In genomic region chr9:85249313-85249621, GRCh38 we compare ENCODE assay signal across 2 cellular contexts.
TF ChIP-seq lines count a peak whose summit lies in the region.

No MANE protein-coding gene starts in this region.

TF ChIP-seq in SK-N-SH, 30 proteins besides CTCF, POLR2A, EP300 and RAD21 (continued from another document):
- TF ChIP-seq NFIC (IDR thresholded peaks at IDR 0.05; ENCODE audit: borderline replicate concordance) (no peak), SIN3A (IDR thresholded peaks at IDR 0.05; ENCODE audit: borderline replicate concordance, low read depth, low read length) (no peak), FOXM1 (IDR thresholded peaks at IDR 0.05; ENCODE audit: low read depth) (no peak), SMC3 (IDR thresholded peaks at IDR 0.05; ENCODE audit: low read depth, low read length) (no peak), YY1 (IDR thresholded peaks at IDR 0.05; ENCODE audit: low read depth) (no peak), IRF3 (IDR thresholded peaks at IDR 0.05; ENCODE audit: low read depth, low read length) (no peak), TAF1 (IDR thresholded peaks at IDR 0.05; ENCODE audit: borderline replicate concordance, low read depth, low read length) (no peak), FOXJ3 (CRISPR knock-in tag; IDR thresholded peaks at IDR 0.05) (no peak), TCF12 (IDR thresholded peaks at IDR 0.05) (no peak), JUND (IDR thresholded peaks at IDR 0.05) (no peak)
- TF ChIP-seq, protein P1, sequence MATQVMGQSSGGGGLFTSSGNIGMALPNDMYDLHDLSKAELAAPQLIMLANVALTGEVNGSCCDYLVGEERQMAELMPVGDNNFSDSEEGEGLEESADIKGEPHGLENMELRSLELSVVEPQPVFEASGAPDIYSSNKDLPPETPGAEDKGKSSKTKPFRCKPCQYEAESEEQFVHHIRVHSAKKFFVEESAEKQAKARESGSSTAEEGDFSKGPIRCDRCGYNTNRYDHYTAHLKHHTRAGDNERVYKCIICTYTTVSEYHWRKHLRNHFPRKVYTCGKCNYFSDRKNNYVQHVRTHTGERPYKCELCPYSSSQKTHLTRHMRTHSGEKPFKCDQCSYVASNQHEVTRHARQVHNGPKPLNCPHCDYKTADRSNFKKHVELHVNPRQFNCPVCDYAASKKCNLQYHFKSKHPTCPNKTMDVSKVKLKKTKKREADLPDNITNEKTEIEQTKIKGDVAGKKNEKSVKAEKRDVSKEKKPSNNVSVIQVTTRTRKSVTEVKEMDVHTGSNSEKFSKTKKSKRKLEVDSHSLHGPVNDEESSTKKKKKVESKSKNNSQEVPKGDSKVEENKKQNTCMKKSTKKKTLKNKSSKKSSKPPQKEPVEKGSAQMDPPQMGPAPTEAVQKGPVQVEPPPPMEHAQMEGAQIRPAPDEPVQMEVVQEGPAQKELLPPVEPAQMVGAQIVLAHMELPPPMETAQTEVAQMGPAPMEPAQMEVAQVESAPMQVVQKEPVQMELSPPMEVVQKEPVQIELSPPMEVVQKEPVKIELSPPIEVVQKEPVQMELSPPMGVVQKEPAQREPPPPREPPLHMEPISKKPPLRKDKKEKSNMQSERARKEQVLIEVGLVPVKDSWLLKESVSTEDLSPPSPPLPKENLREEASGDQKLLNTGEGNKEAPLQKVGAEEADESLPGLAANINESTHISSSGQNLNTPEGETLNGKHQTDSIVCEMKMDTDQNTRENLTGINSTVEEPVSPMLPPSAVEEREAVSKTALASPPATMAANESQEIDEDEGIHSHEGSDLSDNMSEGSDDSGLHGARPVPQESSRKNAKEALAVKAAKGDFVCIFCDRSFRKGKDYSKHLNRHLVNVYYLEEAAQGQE (IDR thresholded peaks at IDR 0.05; ENCODE audit: low read depth, low read length) = no peak
- TF ChIP-seq, protein P2, sequence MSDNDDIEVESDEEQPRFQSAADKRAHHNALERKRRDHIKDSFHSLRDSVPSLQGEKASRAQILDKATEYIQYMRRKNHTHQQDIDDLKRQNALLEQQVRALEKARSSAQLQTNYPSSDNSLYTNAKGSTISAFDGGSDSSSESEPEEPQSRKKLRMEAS (IDR thresholded peaks at IDR 0.05; ENCODE audit: low read depth) = no peak

TF ChIP-seq in SK-N-SH treated with all-trans-retinoic acid at 6 μM for 48 hours, 23 proteins besides CTCF, POLR2A, EP300 and RAD21 (continued from another document):
- TF ChIP-seq, protein P3, sequence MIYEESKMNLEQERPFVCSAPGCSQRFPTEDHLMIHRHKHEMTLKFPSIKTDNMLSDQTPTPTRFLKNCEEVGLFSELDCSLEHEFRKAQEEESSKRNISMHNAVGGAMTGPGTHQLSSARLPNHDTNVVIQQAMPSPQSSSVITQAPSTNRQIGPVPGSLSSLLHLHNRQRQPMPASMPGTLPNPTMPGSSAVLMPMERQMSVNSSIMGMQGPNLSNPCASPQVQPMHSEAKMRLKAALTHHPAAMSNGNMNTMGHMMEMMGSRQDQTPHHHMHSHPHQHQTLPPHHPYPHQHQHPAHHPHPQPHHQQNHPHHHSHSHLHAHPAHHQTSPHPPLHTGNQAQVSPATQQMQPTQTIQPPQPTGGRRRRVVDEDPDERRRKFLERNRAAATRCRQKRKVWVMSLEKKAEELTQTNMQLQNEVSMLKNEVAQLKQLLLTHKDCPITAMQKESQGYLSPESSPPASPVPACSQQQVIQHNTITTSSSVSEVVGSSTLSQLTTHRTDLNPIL (CRISPR knock-in tag; IDR thresholded peaks at IDR 0.05; ENCODE audit: low read depth) = no peak
- TF ChIP-seq RARB (CRISPR knock-in tag; IDR thresholded peaks at IDR 0.05) (no peak), ISL1 (CRISPR knock-in tag; IDR thresholded peaks at IDR 0.05) (no peak), TSHZ2 (CRISPR knock-in tag; IDR thresholded peaks at IDR 0.05) (no peak), GLIS3 (CRISPR knock-in tag; IDR thresholded peaks at IDR 0.05) (no peak)
TF ChIP-seq in SK-N-SH treated with all-trans-retinoic acid at 6 μM for 48 hours: peak in this region for 0.
